In genomic region chr12:121633833-121634196, GRCh38 we compare ENCODE assay signal across 1 cellular context. TPM values are rescaled to one million over a fixed set of nuclear protein-coding genes. Genes with fewer than 3 reads are reported as not detected.
"Had no signal": no experiment of that assay in that cellular context is flagged by ENCODE, and none has a peak within 500 bp of the region (broad histone marks: within the 10 kb centered on the region; RNA-seq: fewer than 3 reads in every experiment).

No MANE protein-coding gene starts in this region.

RNA-seq across cellular contexts. Expression of gene MORN3, which starts 35.6 kb away (rescaled TPM):
- total RNA-seq: vagina had no signal
